Comparison of ENCODE assay signal across 10 cellular contexts in the genomic region with DNA sequence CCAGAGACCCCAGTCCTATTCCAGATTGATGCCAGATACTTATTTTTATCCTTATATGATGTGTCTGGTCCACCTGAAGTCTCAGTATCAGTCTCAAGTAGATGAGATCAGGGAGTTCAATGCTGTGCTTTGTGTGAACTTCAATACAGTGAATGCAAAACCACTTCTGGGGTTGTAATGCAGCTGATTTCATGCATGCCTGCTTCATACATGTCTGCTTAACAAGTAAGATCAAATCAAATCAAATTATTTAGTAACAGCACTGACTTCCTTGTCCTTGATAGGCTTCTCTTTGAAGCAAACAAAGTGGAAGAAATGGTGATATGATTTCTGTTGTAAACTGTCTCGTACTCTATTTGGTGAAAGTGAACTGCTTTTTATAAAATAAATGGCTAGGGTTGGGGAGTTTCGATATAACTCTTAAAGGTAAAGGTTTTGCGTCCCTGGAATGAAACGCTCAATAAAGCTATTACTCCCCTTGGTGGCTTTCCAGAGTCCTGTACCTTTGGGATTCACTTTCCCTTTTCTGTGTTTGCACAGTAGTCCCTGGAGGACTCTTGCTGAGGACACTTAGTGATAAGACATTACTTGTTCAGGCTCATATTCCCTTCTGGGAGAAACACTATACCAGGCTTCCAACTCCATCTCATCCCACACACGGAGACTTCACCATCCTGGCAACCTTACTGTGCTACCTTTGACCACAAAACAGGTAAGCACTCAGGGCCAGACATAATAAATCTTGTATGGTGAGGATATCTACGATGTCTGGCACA.
"Had no signal": no experiment of that assay in that cellular context is flagged by ENCODE, and none has a peak within 500 bp of the region (broad histone marks: within the 10 kb centered on the region; RNA-seq: fewer than 3 reads in every experiment).

No MANE protein-coding gene starts in this region.

- H3K27me3 ChIP-seq: testis had no signal

- H3K9me3 ChIP-seq: testis had no signal

- H3K27ac ChIP-seq: testis had no signal

- FAIRE-seq: TTC549 had no signal

- H3K4me1 ChIP-seq: testis had no signal

- ATAC-seq: naive thymus-derived CD4-positive, alpha-beta T cell had no signal

- DNase-seq: activated B cell treated with CpG ODN at 0.5 μM for 24 hours; activated CD4-positive, alpha-beta T cell treated with anti-CD3 and anti-CD28 coated beads, Interleukin-2, amount 10 ng/mL, durations not matched to agents 7 days and 5 days; activated naive CD4-positive, alpha-beta T cell treated with anti-CD3 and anti-CD28 coated beads, Interleukin-2, amount 50 U/mL, for 16 hours; central memory CD4-positive, alpha-beta T cell; naive thymus-derived CD4-positive, alpha-beta T cell; retina; stimulated activated CD4-positive, alpha-beta T cell treated with anti-CD3 and anti-CD28 coated beads, Interleukin-15, amount 100 ng/mL, for 24 hours; stimulated activated CD4-positive, alpha-beta T cell treated with anti-CD3 and anti-CD28 coated beads, Interleukin-4, amount 100 ng/mL, for 24 hours; testis had no signal

- H3K4me3 ChIP-seq: testis had no signal
